ENCODE assay signal across 8 cellular contexts in the genomic region with DNA sequence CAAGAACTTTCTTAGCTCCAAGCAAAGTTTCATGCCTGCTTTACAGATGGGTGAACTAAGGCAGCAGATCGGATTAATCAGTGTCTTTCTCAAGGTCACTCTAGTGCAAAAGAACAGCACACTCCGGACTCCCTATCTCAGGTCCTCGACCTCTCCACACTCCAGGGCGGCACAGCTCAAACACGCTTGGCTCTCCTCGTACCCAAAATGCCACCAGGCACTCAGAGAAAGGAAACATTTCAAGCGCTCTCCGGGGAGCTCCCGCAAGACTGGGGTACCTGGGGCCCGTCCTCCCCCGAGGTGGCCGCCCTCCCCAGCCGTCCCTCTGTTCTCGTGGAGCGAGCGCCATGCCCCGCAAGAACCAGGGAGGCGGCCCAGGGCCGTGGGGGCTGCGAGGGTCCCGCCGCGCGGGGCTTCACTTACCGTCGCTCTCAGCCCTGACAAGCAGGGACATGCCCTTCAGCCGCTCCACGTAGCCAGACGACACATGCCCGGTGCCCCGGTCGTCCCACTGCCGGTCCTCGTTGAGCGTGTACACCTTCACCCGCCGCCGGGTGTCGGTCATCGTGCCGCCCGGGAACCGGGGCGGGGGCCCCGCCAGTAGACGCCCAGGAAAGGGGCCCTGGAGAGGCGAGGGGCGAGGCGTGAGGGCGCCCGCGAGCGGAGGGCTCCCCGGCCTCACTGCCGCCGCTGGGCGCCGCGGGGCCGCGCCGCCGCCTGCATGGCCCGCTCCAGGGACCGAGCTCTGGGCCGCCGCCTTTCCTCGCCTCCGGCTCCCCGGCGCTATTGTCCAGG. TPM values are rescaled to one million over a fixed set of nuclear protein-coding genes. Genes with fewer than 3 reads are reported as not detected.
DNase-seq lines count a peak whose midpoint lies in the region; ATAC-seq and TF ChIP-seq lines count a peak whose summit lies in the region.

No MANE protein-coding gene starts in this region.

- intact Hi-C loops in left lung (cut with DNase I), result no loop called here

- H3K36me3 Mint-ChIP-seq in IgD-negative memory B cell (peaks cover 6% of the 10 kb centered on the region), WTC11 (peaks cover 36% of the 10 kb centered on the region)

- CTCF ChIA-PET in WTC11 (lab: Charles Lee), result no interaction called here

- H3K4me3 ChIP-seq in left lung, result peak overlapping the region; percentile 74 to 94

- H3K4me1 ChIP-seq in left lung, result peaks cover 0 to 43% of the 10 kb centered on the region in 2 donors

- no peaks in the 10 kb centered on the region for H3K27me3 Mint-ChIP-seq in IgD-negative memory B cell
- no peaks in the 10 kb centered on the region; the same call in 1 of the 2 replicates for H3K27me3 Mint-ChIP-seq in WTC11 (ENCODE audit: low read depth)

- H3K4me1 Mint-ChIP-seq in IgD-negative memory B cell (peaks cover 24 to 44% (median 27%) of the 10 kb centered on the region in 3 donors), WTC11 (peaks cover 20% of the 10 kb centered on the region)

- DNase-seq in D341Med (ENCODE audit: low spot score) (peak; percentile 71), WTC11 (ENCODE audit: low spot score) (peak; percentile 20), cerebellar cortex (ENCODE audit: low spot score) (peak; percentile 22), left lung (peak; percentile 45 to 87), COLO829 (ENCODE audit: low spot score) (no peak)
- DNase-seq in stimulated activated CD4-positive, alpha-beta T cell treated with anti-CD3 and anti-CD28 coated beads, Interleukin-2, amount 100 ng/mL, for 24 hours, result peak; percentile 51 to 59

- no peak for TF ChIP-seq CTCF in WTC11 (IDR thresholded peaks at IDR 0.05)
- no peak for TF ChIP-seq CTCF in left lung (IDR thresholded peaks at IDR 0.05)

- H3K27ac ChIP-seq in left lung, result peak overlapping the region; percentile 98 to 99

- H3K36me3 ChIP-seq in left lung, result peaks cover 0 to 14% of the 10 kb centered on the region in 2 donors

- H3K4me3 Mint-ChIP-seq in IgD-negative memory B cell, result peak overlapping the region; percentile 97 to 100 (median 100)
- H3K4me3 Mint-ChIP-seq in WTC11, result peak overlapping the region; percentile 96

- no peaks in the 10 kb centered on the region for H3K27me3 ChIP-seq in left lung

- H3K9me3 Mint-ChIP-seq in IgD-negative memory B cell (no peaks in the 10 kb centered on the region), WTC11 (no peaks in the 10 kb centered on the region)

- H3K27ac Mint-ChIP-seq in IgD-negative memory B cell (peak overlapping the region; percentile 99 to 100 (median 100)), WTC11 (peak overlapping the region; percentile 97)

- no peaks in the 10 kb centered on the region for H3K9me3 ChIP-seq in left lung

- POLR2A ChIA-PET in WTC11 (lab: Charles Lee), result interaction anchor here (0.6 to 1.2 kb wide), 4 partner anchors 9 to 206 kb away, joined by 3 to 4 read pairs (median 4); no protein-coding TSS in a partner anchor

- ATAC-seq in GM21529 (IDR thresholded peaks at IDR 0.05; ENCODE audit: unreplicated experiment) (peak; percentile 13), WTC11 (peak; percentile 2), left lung (peak; percentile 20)

TF ChIP-seq in WTC11, 78 proteins besides CTCF, POLR2A, EP300 and RAD21:
- TF ChIP-seq ESRRA (CRISPR knock-in tag; IDR thresholded peaks at IDR 0.05; ENCODE audit: borderline replicate concordance), result 0 out of 2 replicates have a peak, but pooled peaks have one; percentile 19
- TF ChIP-seq, protein P1, sequence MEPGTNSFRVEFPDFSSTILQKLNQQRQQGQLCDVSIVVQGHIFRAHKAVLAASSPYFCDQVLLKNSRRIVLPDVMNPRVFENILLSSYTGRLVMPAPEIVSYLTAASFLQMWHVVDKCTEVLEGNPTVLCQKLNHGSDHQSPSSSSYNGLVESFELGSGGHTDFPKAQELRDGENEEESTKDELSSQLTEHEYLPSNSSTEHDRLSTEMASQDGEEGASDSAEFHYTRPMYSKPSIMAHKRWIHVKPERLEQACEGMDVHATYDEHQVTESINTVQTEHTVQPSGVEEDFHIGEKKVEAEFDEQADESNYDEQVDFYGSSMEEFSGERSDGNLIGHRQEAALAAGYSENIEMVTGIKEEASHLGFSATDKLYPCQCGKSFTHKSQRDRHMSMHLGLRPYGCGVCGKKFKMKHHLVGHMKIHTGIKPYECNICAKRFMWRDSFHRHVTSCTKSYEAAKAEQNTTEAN (CRISPR knock-in tag; IDR thresholded peaks at IDR 0.05), result peak; percentile 39; the same call in 1 of the 2 replicates
- TF ChIP-seq OVOL2 (CRISPR knock-in tag; IDR thresholded peaks at IDR 0.05; ENCODE audit: borderline replicate concordance), result no peak
- 0 out of 2 replicates have a peak, but pooled peaks have one; percentile 21 for TF ChIP-seq SMAD3 (CRISPR knock-in tag; IDR thresholded peaks at IDR 0.05; ENCODE audit: borderline replicate concordance)
- TF ChIP-seq, protein P2, sequence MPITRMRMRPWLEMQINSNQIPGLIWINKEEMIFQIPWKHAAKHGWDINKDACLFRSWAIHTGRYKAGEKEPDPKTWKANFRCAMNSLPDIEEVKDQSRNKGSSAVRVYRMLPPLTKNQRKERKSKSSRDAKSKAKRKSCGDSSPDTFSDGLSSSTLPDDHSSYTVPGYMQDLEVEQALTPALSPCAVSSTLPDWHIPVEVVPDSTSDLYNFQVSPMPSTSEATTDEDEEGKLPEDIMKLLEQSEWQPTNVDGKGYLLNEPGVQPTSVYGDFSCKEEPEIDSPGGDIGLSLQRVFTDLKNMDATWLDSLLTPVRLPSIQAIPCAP (CRISPR knock-in tag; IDR thresholded peaks at IDR 0.05), result 0 out of 2 replicates have a peak, but pooled peaks have one; percentile 25
- no peak for TF ChIP-seq GRHL2 (CRISPR knock-in tag; IDR thresholded peaks at IDR 0.05; ENCODE audit: insufficient replicate concordance, severe bottlenecking)
- 0 out of 2 replicates have a peak, but pooled peaks have one; percentile 17 for TF ChIP-seq ZNF317 (CRISPR knock-in tag; IDR thresholded peaks at IDR 0.05; ENCODE audit: borderline replicate concordance, low read depth)
- TF ChIP-seq FOXK1 (CRISPR knock-in tag; IDR thresholded peaks at IDR 0.05), result 0 out of 2 replicates have a peak, but pooled peaks have one; percentile 34
- peak; percentile 27; the same call in 1 of the 2 replicates for TF ChIP-seq KAT7 (CRISPR knock-in tag; IDR thresholded peaks at IDR 0.05; ENCODE audit: borderline replicate concordance)
- TF ChIP-seq FOXP1 (CRISPR knock-in tag; IDR thresholded peaks at IDR 0.05; ENCODE audit: borderline replicate concordance), result peak; percentile 39; the same call in 1 of the 2 replicates
TF ChIP-seq in WTC11: peak in this region for 8.

RNA-seq across cellular contexts. Expression of gene PPP4R3A, which starts 0.8 kb away (rescaled TPM):
- 127 TPM for polyA plus RNA-seq in IgD-negative memory B cell
- total RNA-seq in WTC11 (2021), result 102 to 124 TPM (median 105 TPM) in 3 replicates
- total RNA-seq in left lung, result 10 to 100 TPM; 68.8 to 76.2 TPM
